ENCODE assay signal across 5 cellular contexts in genomic region chr19:33772102-33772857, GRCh38.
"Had no signal": no experiment of that assay in that cellular context is flagged by ENCODE, and none has a peak within 500 bp of the region (broad histone marks: within the 10 kb centered on the region; RNA-seq: fewer than 3 reads in every experiment).

No MANE protein-coding gene starts in this region.

- H3K4me3 ChIP-seq: ascending aorta, cardiac muscle cell had no signal

- DNase-seq: activated gamma-delta T cell, T1000 had no signal

- H3K9me3 ChIP-seq: ascending aorta had no signal

- H3K27ac ChIP-seq: ascending aorta, cardiac muscle cell had no signal

- H3K27me3 ChIP-seq: ascending aorta, cardiac muscle cell had no signal

- H3K36me3 ChIP-seq: ascending aorta, cardiac muscle cell, WERI-Rb-1 had no signal

- H3K4me1 ChIP-seq: ascending aorta had no signal
